In the genomic region with DNA sequence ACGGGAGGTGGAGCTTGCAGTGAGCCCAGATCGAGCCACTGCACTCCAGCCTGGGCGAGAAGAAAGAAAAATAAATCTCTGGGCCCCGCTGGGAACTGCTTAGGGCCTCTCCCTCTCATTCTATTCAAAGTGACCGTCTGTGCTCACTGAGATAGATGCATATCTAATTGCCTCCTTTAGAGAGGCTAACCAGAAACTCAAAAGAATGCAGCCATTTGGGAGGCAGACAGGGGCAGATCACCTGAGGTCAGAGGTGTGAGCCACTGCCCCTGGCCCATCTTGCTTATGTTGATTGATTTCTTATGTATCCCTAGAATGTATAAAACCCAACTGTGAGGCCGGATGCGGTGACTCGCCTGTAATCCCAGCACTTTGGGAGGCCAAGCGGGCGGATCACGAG, we compare ENCODE assay signal across 30 cellular contexts. TPM values are rescaled to one million over a fixed set of nuclear protein-coding genes. Genes with fewer than 3 reads are reported as not detected.
"Had no signal": no experiment of that assay in that cellular context is flagged by ENCODE, and none has a peak within 500 bp of the region (broad histone marks: within the 10 kb centered on the region; RNA-seq: fewer than 3 reads in every experiment).

No MANE protein-coding gene starts in this region.

- H3K4me1 ChIP-seq: esophagus squamous epithelium, heart right ventricle, stomach, testis, tibial artery, upper lobe of left lung had no signal

- H3K4me3 Mint-ChIP-seq: immature natural killer cell; memory B cell; mesothelial cell of epicardium; naive B cell; nephron; stimulated activated effector memory CD8-positive, alpha-beta T cell treated with anti-CD3 and anti-CD28 coated beads, Interleukin-12 subunit alpha, Interleukin-12 subunit beta, amount 100 ng/mL, for 72 hours had no signal

- H3K36me3 ChIP-seq: esophagus squamous epithelium, heart right ventricle, ovary, stomach, tibial artery, upper lobe of left lung had no signal

- H3K4me2 ChIP-seq: smooth muscle cell had no signal

- H3K27me3 ChIP-seq: esophagus squamous epithelium, heart right ventricle, ovary, stomach, testis, tibial artery, upper lobe of left lung had no signal

- H3K4me1 Mint-ChIP-seq: nephron had no signal

- H3K27ac ChIP-seq: coronary artery, esophagus squamous epithelium, heart right ventricle, ovary, stomach, testis, tibial artery, upper lobe of left lung had no signal

- H3K27me3 Mint-ChIP-seq: memory B cell, naive B cell had no signal

- H3K4me3 ChIP-seq: coronary artery, esophagus squamous epithelium, heart right ventricle, lung, mucosa of descending colon, ovary, smooth muscle cell, stomach, testis, tibial artery, upper lobe of left lung had no signal

- ATAC-seq: heart right ventricle; mucosa of descending colon; sciatic nerve; stimulated activated effector memory CD8-positive, alpha-beta T cell treated with anti-CD3 and anti-CD28 coated beads, Interleukin-12 subunit alpha, Interleukin-12 subunit beta, amount 100 ng/mL, for 72 hours had no signal

- H3K9me3 ChIP-seq: esophagus squamous epithelium, heart right ventricle, ovary, testis, tibial artery, upper lobe of left lung had no signal

- H3K27ac Mint-ChIP-seq: immature natural killer cell; memory B cell; mesothelial cell of epicardium; naive B cell; nephron; stimulated activated effector memory CD8-positive, alpha-beta T cell treated with anti-CD3 and anti-CD28 coated beads, Interleukin-12 subunit alpha, Interleukin-12 subunit beta, amount 100 ng/mL, for 72 hours had no signal

- H3K36me3 Mint-ChIP-seq: immature natural killer cell; memory B cell; stimulated activated effector memory CD8-positive, alpha-beta T cell treated with anti-CD3 and anti-CD28 coated beads, Interleukin-12 subunit alpha, Interleukin-12 subunit beta, amount 100 ng/mL, for 72 hours had no signal

- DNase-seq: dermis blood vessel endothelial cell; effector memory CD4-positive, alpha-beta T cell; erythroblast; esophagus squamous epithelium; foreskin melanocyte; glutamatergic neuron; heart right ventricle; hippocampal formation; immature natural killer cell; naive B cell; occipital lobe; ovary; stimulated activated CD4-positive, alpha-beta T cell treated with anti-CD3 and anti-CD28 coated beads, Interleukin-2, amount 100 ng/mL, for 24 hours; stimulated activated CD4-positive, alpha-beta T cell treated with anti-CD3 and anti-CD28 coated beads, Interleukin-4, amount 100 ng/mL, for 24 hours; stimulated activated naive CD4-positive, alpha-beta T cell treated with Interleukin-2 at 50 U/mL for 16 hours; stomach; testis; tibial artery; upper lobe of left lung had no signal

RNA-seq across cellular contexts. Expression of gene CSF2RA, which starts 6.2 kb away (rescaled TPM):
- total RNA-seq: dermis blood vessel endothelial cell had no signal

RNA-seq across cellular contexts. Expression of gene CRLF2, which starts 49.9 kb away (rescaled TPM):
- total RNA-seq: dermis blood vessel endothelial cell, mesothelial cell of epicardium, occipital lobe, ovary, smooth muscle cell, stomach had no signal
- polyA plus RNA-seq: immature natural killer cell, keratinocyte, liver, smooth muscle cell, stomach had no signal
